Comparison of ENCODE assay signal across 8 cellular contexts in the genomic region with DNA sequence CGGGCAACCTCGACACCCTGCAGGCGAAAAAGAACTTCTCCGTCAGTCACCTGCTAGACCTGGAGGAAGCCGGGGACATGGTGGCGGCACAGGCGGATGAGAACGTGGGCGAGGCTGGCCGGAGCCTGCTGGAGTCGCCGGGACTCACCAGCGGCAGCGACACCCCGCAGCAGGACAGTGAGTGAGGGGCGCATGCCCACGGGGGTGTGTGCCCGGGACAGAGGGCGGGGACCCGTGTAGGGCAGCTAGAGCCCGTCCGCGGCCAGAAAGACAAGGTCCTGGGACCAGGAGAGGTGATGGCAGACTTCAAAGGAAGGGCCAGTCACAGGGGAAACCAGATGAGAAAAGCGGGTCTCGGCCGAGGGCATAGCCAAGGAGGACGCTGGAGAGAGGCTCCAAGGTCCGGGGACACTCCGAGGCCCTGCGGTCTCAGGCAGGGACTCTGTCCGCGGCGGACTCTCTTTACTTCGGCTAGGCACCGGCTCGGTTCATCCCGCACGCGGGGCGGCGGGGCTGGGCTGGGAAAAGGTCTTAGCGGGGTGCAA. TPM values are rescaled to one million over a fixed set of nuclear protein-coding genes. Genes with fewer than 3 reads are reported as not detected.
DNase-seq lines count a peak whose midpoint lies in the region; ATAC-seq and TF ChIP-seq lines count a peak whose summit lies in the region.

No MANE protein-coding gene starts in this region.

- H3K27ac Mint-ChIP-seq in activated naive CD4-positive, alpha-beta T cell treated with anti-CD3 and anti-CD28 coated beads, Interleukin-2, amount 50 U/mL, for 24 hours: no peak overlapping the region

- no peak for TF ChIP-seq CTCF in colonic mucosa (IDR thresholded peaks at IDR 0.05)

- H3K9me3 ChIP-seq in colonic mucosa: no peaks in the 10 kb centered on the region

- H3K4me1 Mint-ChIP-seq in activated naive CD4-positive, alpha-beta T cell treated with anti-CD3 and anti-CD28 coated beads, Interleukin-2, amount 50 U/mL, for 24 hours: peaks cover 24% of the 10 kb centered on the region

- H3K9me3 Mint-ChIP-seq in activated naive CD4-positive, alpha-beta T cell treated with anti-CD3 and anti-CD28 coated beads, Interleukin-2, amount 50 U/mL, for 24 hours: no peaks in the 10 kb centered on the region

- intact Hi-C loops in colonic mucosa (cut with DNase I): no loop called here

- H3K4me3 ChIP-seq in colonic mucosa (peak overlapping the region; percentile 45), urinary bladder (ENCODE audit: low read depth, low read length) (peak overlapping the region; percentile 44)

- WGBS in urinary bladder: 1% methylated on average over 42 of the region's 42 CpGs

- ATAC-seq in GM18873 (IDR thresholded peaks at IDR 0.05; ENCODE audit: low FRiP score, unreplicated experiment) (no peak), HG03354 (IDR thresholded peaks at IDR 0.05; ENCODE audit: poor library complexity, severe bottlenecking, unreplicated experiment) (no peak), GM18868 (IDR thresholded peaks at IDR 0.05; ENCODE audit: unreplicated experiment) (no peak)

- H3K27ac ChIP-seq in colonic mucosa (no peak overlapping the region), urinary bladder (ENCODE audit: low read depth) (no peak overlapping the region)

- H3K4me1 ChIP-seq in colonic mucosa (peaks cover 7% of the 10 kb centered on the region), urinary bladder (ENCODE audit: insufficient read depth) (no peaks in the 10 kb centered on the region)

- H3K27me3 Mint-ChIP-seq in activated naive CD4-positive, alpha-beta T cell treated with anti-CD3 and anti-CD28 coated beads, Interleukin-2, amount 50 U/mL, for 24 hours: peaks cover 45% of the 10 kb centered on the region

- H3K4me3 Mint-ChIP-seq in activated naive CD4-positive, alpha-beta T cell treated with anti-CD3 and anti-CD28 coated beads, Interleukin-2, amount 50 U/mL, for 24 hours: peak overlapping the region; percentile 15

- DNase-seq in activated naive CD4-positive, alpha-beta T cell treated with anti-CD3 and anti-CD28 coated beads, Interleukin-2, amount 50 U/mL, for 16 hours: no peak
- DNase-seq in colonic mucosa (no peak), lung microvascular endothelial cell (ENCODE audit: low read depth in 2 of 2) (peak; percentile 15 to 19)

- H3K36me3 Mint-ChIP-seq in activated naive CD4-positive, alpha-beta T cell treated with anti-CD3 and anti-CD28 coated beads, Interleukin-2, amount 50 U/mL, for 24 hours: no peaks in the 10 kb centered on the region

- peaks cover 86% of the 10 kb centered on the region for H3K27me3 ChIP-seq in colonic mucosa

- H3K36me3 ChIP-seq in colonic mucosa: no peaks in the 10 kb centered on the region
- no peaks in the 10 kb centered on the region for H3K36me3 ChIP-seq in urinary bladder (ENCODE audit: insufficient read depth)

- H3K9ac ChIP-seq in colonic mucosa (ENCODE audit: low read depth in 2 of 2, low read length in 2 of 2): peak overlapping the region in 1 of 2 donors; percentile 49

RNA-seq across cellular contexts. Expression of a gene that starts 0.4 kb away (rescaled TPM):
- 1 to 10 TPM; 1.5 to 2.5 TPM for total RNA-seq in colonic mucosa
- under 0.01 and 0.65 TPM in 2 replicates for total RNA-seq in lung microvascular endothelial cell
- 85.2 TPM for total RNA-seq in urinary bladder
- polyA plus RNA-seq in urinary bladder: 10.6 TPM

Comparison
In these comparisons a context has a peak if more than half of its experiments do, and no peak if none do; other contexts are left out.
1. DNase-seq: peak in lung microvascular endothelial cell (2 of 2); none in activated naive CD4-positive, alpha-beta T cell treated with anti-CD3 and anti-CD28 coated beads, Interleukin-2, amount 50 U/mL, for 16 hours (single experiment) and colonic mucosa (single experiment).
2. RNA of a gene that starts 0.4 kb away (total RNA-seq): 85.2 TPM in urinary bladder (single experiment); 1.5 to 2.5 TPM in colonic mucosa and under 0.01 to 0.65 TPM in lung microvascular endothelial cell; every median in the first group is over 10 times any median in the second.